ENCODE assay signal across 25 cellular contexts in genomic region chr2:23457990-23458689, GRCh38.
"Had no signal": no experiment of that assay in that cellular context is flagged by ENCODE, and none has a peak within 500 bp of the region (broad histone marks: within the 10 kb centered on the region; RNA-seq: fewer than 3 reads in every experiment).

No MANE protein-coding gene starts in this region.

- H3K36me3 Mint-ChIP-seq: activated naive CD8-positive, alpha-beta T cell treated with anti-CD3 and anti-CD28 coated beads, Interleukin-2, amount 10 ng/mL, durations not matched to agents 7 days and 5 days had no signal

- H3K27me3 ChIP-seq: adrenal gland had no signal

- H3K9me3 ChIP-seq: adrenal gland had no signal

- H3K27ac Mint-ChIP-seq: activated CD8-positive, alpha-beta T cell treated with anti-CD3 and anti-CD28 coated beads, Interleukin-2, amount 10 ng/mL, durations not matched to agents 7 days and 5 days; activated naive CD8-positive, alpha-beta T cell treated with anti-CD3 and anti-CD28 coated beads, Interleukin-2, amount 10 ng/mL, durations not matched to agents 7 days and 5 days; T-helper 1 cell treated with Interleukin-12 subunit alpha and Interleukin-12 subunit beta and Interleukin-4 antibody, amounts not matched to agents 30 μg/mL and 1 μg/mL, for 36 hours had no signal

- H3K9me3 Mint-ChIP-seq: activated naive CD8-positive, alpha-beta T cell treated with anti-CD3 and anti-CD28 coated beads, Interleukin-2, amount 10 ng/mL, durations not matched to agents 7 days and 5 days; T-helper 1 cell treated with Interleukin-12 subunit alpha and Interleukin-12 subunit beta and Interleukin-4 antibody, amounts not matched to agents 30 μg/mL and 1 μg/mL, for 36 hours had no signal

- H3K27ac ChIP-seq: adrenal gland had no signal

- H3K36me3 ChIP-seq: adrenal gland had no signal

- DNase-seq: activated CD4-positive, alpha-beta T cell treated with anti-CD3 and anti-CD28 coated beads for 48 hours; activated CD4-positive, alpha-beta T cell treated with anti-CD3 and anti-CD28 coated beads, Interleukin-2, amount 50 U/mL, for 4 hours; activated CD8-positive, alpha-beta memory T cell treated with anti-CD3 and anti-CD28 coated beads, Interleukin-2, amount 50 U/mL, for 48 hours; activated CD8-positive, alpha-beta T cell treated with anti-CD3 and anti-CD28 coated beads, Interleukin-2, amount 10 ng/mL, durations not matched to agents 7 days and 5 days; activated naive CD4-positive, alpha-beta T cell treated with anti-CD3 and anti-CD28 coated beads, Interleukin-2, amount 50 U/mL, for 16 hours; activated naive CD8-positive, alpha-beta T cell treated with anti-CD3 and anti-CD28 coated beads, Interleukin-2, amount 10 ng/mL, durations not matched to agents 7 days and 5 days; activated T-cell treated with anti-CD3 and anti-CD28 coated beads, Interleukin-2, amount 50 U/mL, for 1 hour; anterior cingulate cortex; Karpas-422; MM.1S; NCI-H1105 treated with DMSO at 0.1 percent for 48 hours; NCI-H1436 treated with DMSO at 0.1 percent for 48 hours; NCI-H187; NCI-H2081; NCI-H446 treated with DMSO at 0.1 percent for 48 hours; NCI-H524 treated with DMSO at 0.1 percent for 48 hours; NK-92 treated with Interleukin-12 subunit alpha and Interleukin-12 subunit beta, amount 100 ng/mL, for 24 hours; OCI-M1; RPMI8226 had no signal

- H3K4me3 Mint-ChIP-seq: activated CD8-positive, alpha-beta T cell treated with anti-CD3 and anti-CD28 coated beads, Interleukin-2, amount 10 ng/mL, durations not matched to agents 7 days and 5 days; activated naive CD8-positive, alpha-beta T cell treated with anti-CD3 and anti-CD28 coated beads, Interleukin-2, amount 10 ng/mL, durations not matched to agents 7 days and 5 days; T-helper 1 cell treated with Interleukin-12 subunit alpha and Interleukin-12 subunit beta and Interleukin-4 antibody, amounts not matched to agents 30 μg/mL and 1 μg/mL, for 36 hours had no signal

- H3K4me3 ChIP-seq: adrenal gland, K562 had no signal

- FAIRE-seq: K562 had no signal

- ATAC-seq: activated CD4-positive, CD25-positive, alpha-beta regulatory T cell treated with anti-CD3 and anti-CD28 coated beads, Interleukin-2, amount 50 U/mL, for 24 hours; activated CD8-positive, alpha-beta T cell treated with anti-CD3 and anti-CD28 coated beads, Interleukin-2, amount 10 ng/mL, durations not matched to agents 7 days and 5 days; K562; Panc1; Right ventricle myocardium inferior had no signal
